ENCODE assay signal across 8 cellular contexts in genomic region chr17:76623271-76624146, GRCh38. TPM values are rescaled to one million over a fixed set of nuclear protein-coding genes. Genes with fewer than 3 reads are reported as not detected.
DNase-seq lines count a peak whose midpoint lies in the region; ATAC-seq and TF ChIP-seq lines count a peak whose summit lies in the region.

No MANE protein-coding gene starts in this region.

- TF ChIP-seq CTCF in CD8-positive, alpha-beta T cell (IDR thresholded peaks at IDR 0.05) = peak; percentile 95
- TF ChIP-seq CTCF in PC-3 (conservative IDR thresholded peaks at IDR 0.05; ENCODE audit: low read depth, low read length) = peak; percentile 95

- peak; percentile 100 for ATAC-seq in CD8-positive, alpha-beta T cell
- ATAC-seq in PC-3 (peak; percentile 94), HG02970 (IDR thresholded peaks at IDR 0.05; ENCODE audit: low FRiP score, unreplicated experiment) (no peak)
- ATAC-seq in naive thymus-derived CD4-positive, alpha-beta T cell = peak; percentile 98

- no peaks in the 10 kb centered on the region for H3K27me3 Mint-ChIP-seq in CD8-positive, alpha-beta T cell (ENCODE audit: low read depth)
- H3K27me3 Mint-ChIP-seq in naive thymus-derived CD4-positive, alpha-beta T cell = peaks cover 0 to 23% (median 0%) of the 10 kb centered on the region in 5 donors

- DNase-seq in CD8-positive, alpha-beta T cell = peak; percentile 58 to 87 (median 75)
- DNase-seq in HT-29 (ENCODE audit: low spot score) (peak; percentile 80), PC-3 (peak; percentile 83), activated T-cell treated with anti-CD3 and anti-CD28 coated beads for 4 hours (peak; percentile 66), erythroblast (lab: John Stamatoyannopoulos, UW) (peak; percentile 75 to 86)
- peak; percentile 46 to 78 (median 70) for DNase-seq in naive thymus-derived CD4-positive, alpha-beta T cell
- peak; percentile 52 for DNase-seq in stimulated activated CD8-positive, alpha-beta memory T cell treated with anti-CD3 and anti-CD28 coated beads, Interleukin-7, amount 100 ng/mL, for 24 hours (ENCODE audit: low read depth)

- no peak overlapping the region for H3K4me3 Mint-ChIP-seq in CD8-positive, alpha-beta T cell
- H3K4me3 Mint-ChIP-seq in naive thymus-derived CD4-positive, alpha-beta T cell = peak overlapping the region in 1 of 10 donors; percentile 23

- CTCF ChIA-PET in CD8-positive, alpha-beta T cell (lab: Charles Lee) = interaction anchor here (0.6 to 5.0 kb wide), 61 partner anchors 8 to 415 kb away, joined by 3 to 68 read pairs (median 5); partner anchors contain the start of genes MXRA7, ST6GALNAC1 and ST6GALNAC2
- CTCF ChIA-PET in PC-3 (lab: Charles Lee) = interaction anchor here (0.5 to 2.1 kb wide), 13 partner anchors 25 to 120 kb away, joined by 3 to 10 read pairs (median 5); partner anchors contain the start of gene ST6GALNAC2
- CTCF ChIA-PET in naive thymus-derived CD4-positive, alpha-beta T cell (lab: Charles Lee) = interaction anchor here (0.7 to 3.3 kb wide), 20 partner anchors 9 to 279 kb away, joined by 3 to 26 read pairs (median 5); partner anchors contain the start of gene ST6GALNAC1

- H3K36me3 Mint-ChIP-seq in CD8-positive, alpha-beta T cell = no peaks in the 10 kb centered on the region
- H3K36me3 Mint-ChIP-seq in naive thymus-derived CD4-positive, alpha-beta T cell = peaks cover 0 to 4% (median 0%) of the 10 kb centered on the region in 5 donors

- H4K20me1 ChIP-seq in PC-3 (ENCODE audit: low read length) = no peaks in the 10 kb centered on the region

- H3K9ac ChIP-seq in PC-3 (ENCODE audit: low read length) = no peak overlapping the region

- no peaks in the 10 kb centered on the region for H3K9me2 ChIP-seq in PC-3 (replicated peaks; ENCODE audit: low read length)

- peaks cover 4% of the 10 kb centered on the region for H3K4me1 Mint-ChIP-seq in CD8-positive, alpha-beta T cell (ENCODE audit: low read depth)
- peaks cover 0 to 8% (median 5%) of the 10 kb centered on the region in 7 donors for H3K4me1 Mint-ChIP-seq in naive thymus-derived CD4-positive, alpha-beta T cell

- H2AFZ ChIP-seq in PC-3 (ENCODE audit: low read length) = peak overlapping the region; percentile 69

- no peak overlapping the region for H3K27ac ChIP-seq in CD8-positive, alpha-beta T cell (ENCODE audit: low read depth, low read length)
- H3K27ac ChIP-seq in PC-3 (ENCODE audit: low read length) = no peak overlapping the region
- H3K27ac ChIP-seq in naive thymus-derived CD4-positive, alpha-beta T cell (ENCODE audit: low read depth, low read length) = no peak overlapping the region

- peak overlapping the region; percentile 68 for H3K4me2 ChIP-seq in PC-3 (ENCODE audit: low read length)

- H3K4me1 ChIP-seq in CD8-positive, alpha-beta T cell (ENCODE audit: insufficient read depth, low read length) = peaks cover 3% of the 10 kb centered on the region
- peaks cover 9% of the 10 kb centered on the region for H3K4me1 ChIP-seq in PC-3 (ENCODE audit: insufficient read depth, low read length)
- peaks cover 0 to 3% of the 10 kb centered on the region in 2 donors for H3K4me1 ChIP-seq in naive thymus-derived CD4-positive, alpha-beta T cell (ENCODE audit: control insufficient read depth in 2 of 2, insufficient read depth in 2 of 2, low read length in 2 of 2)

- H3K4me3 ChIP-seq in CD8-positive, alpha-beta T cell (ENCODE audit: low read depth, low read length) = no peak overlapping the region
- H3K4me3 ChIP-seq in PC-3 (ENCODE audit: low read length) = peak overlapping the region; percentile 6; the same call in 1 of the 2 replicates
- H3K4me3 ChIP-seq in naive thymus-derived CD4-positive, alpha-beta T cell (ENCODE audit: low read length) = no peak overlapping the region

- no TSS peak for BruUV-seq in PC-3 (replicated peaks; lab: Mats Ljungman, UMichigan)

- H3K79me2 ChIP-seq in PC-3 (ENCODE audit: low read length) = no peaks in the 10 kb centered on the region

- H3K9me3 Mint-ChIP-seq in CD8-positive, alpha-beta T cell = no peaks in the 10 kb centered on the region
- no peaks in the 10 kb centered on the region for H3K9me3 Mint-ChIP-seq in naive thymus-derived CD4-positive, alpha-beta T cell

- H3K27me3 ChIP-seq in CD8-positive, alpha-beta T cell (ENCODE audit: insufficient read depth, low read length) = no peaks in the 10 kb centered on the region
- H3K27me3 ChIP-seq in PC-3 (ENCODE audit: low read length) = no peaks in the 10 kb centered on the region
- H3K27me3 ChIP-seq in naive thymus-derived CD4-positive, alpha-beta T cell (ENCODE audit: control insufficient read depth in 2 of 2, insufficient read depth in 2 of 2, low read length in 2 of 2) = no peaks in the 10 kb centered on the region

- intact Hi-C loops in CD8-positive, alpha-beta T cell (cut with DNase I, micrococcal nuclease) = loop anchor here (1.0 to 2.0 kb wide), 5 partner anchors 58 to 215 kb away; partner anchors contain the start of gene AANAT (in 1 of the 2)
- intact Hi-C loops in PC-3 (cut with micrococcal nuclease) = loop anchor here (1.0 to 5.0 kb wide), 5 partner anchors 37 to 100 kb away; no protein-coding TSS in a partner anchor
- intact Hi-C loops in naive thymus-derived CD4-positive, alpha-beta T cell (cut with micrococcal nuclease) = loop anchor here (1.0 to 2.0 kb wide), 6 partner anchors 47 to 215 kb away; no protein-coding TSS in a partner anchor

- no peaks in the 10 kb centered on the region for H3F3A ChIP-seq in PC-3 (ENCODE audit: low read length, unreplicated experiment)

- no peak overlapping the region for H3K27ac Mint-ChIP-seq in CD8-positive, alpha-beta T cell
- no peak overlapping the region for H3K27ac Mint-ChIP-seq in naive thymus-derived CD4-positive, alpha-beta T cell

- TF ChIP-seq POLR2A in erythroblast (IDR thresholded peaks at IDR 0.05; ENCODE audit: low read length) = no peak

- H3K9me3 ChIP-seq in CD8-positive, alpha-beta T cell (ENCODE audit: low read length) = no peaks in the 10 kb centered on the region
- H3K9me3 ChIP-seq in PC-3 (ENCODE audit: low read length) = no peaks in the 10 kb centered on the region
- H3K9me3 ChIP-seq in naive thymus-derived CD4-positive, alpha-beta T cell (ENCODE audit: control insufficient read depth in 2 of 3, low read length in 3 of 3) = no peaks in the 10 kb centered on the region

- no peaks in the 10 kb centered on the region for H3K36me3 ChIP-seq in CD8-positive, alpha-beta T cell (ENCODE audit: insufficient read depth, low read length)
- H3K36me3 ChIP-seq in PC-3 (ENCODE audit: low read depth, low read length) = no peaks in the 10 kb centered on the region
- H3K36me3 ChIP-seq in naive thymus-derived CD4-positive, alpha-beta T cell (ENCODE audit: control insufficient read depth in 2 of 3, insufficient read depth in 3 of 3, low read length in 3 of 3) = peaks cover 0 to 3% (median 0%) of the 10 kb centered on the region in 3 experiments

- POLR2A ChIA-PET in CD8-positive, alpha-beta T cell (lab: Charles Lee) = interaction anchor here (0.6 to 1.5 kb wide), 6 partner anchors 48 to 109 kb away, joined by 3 to 5 read pairs (median 4); no protein-coding TSS in a partner anchor
- POLR2A ChIA-PET in PC-3 (lab: Charles Lee; ENCODE audit: unreplicated experiment) = interaction anchor here (0.6 kb wide), 2 partner anchors 65 kb away, joined by 4 read pairs; no protein-coding TSS in a partner anchor
- POLR2A ChIA-PET in naive thymus-derived CD4-positive, alpha-beta T cell (lab: Charles Lee) = interaction anchor here (0.8 to 1.3 kb wide), 4 partner anchors 48 to 108 kb away, joined by 3 to 7 read pairs (median 4); no protein-coding TSS in a partner anchor

RNA-seq across cellular contexts. Expression of gene ST6GALNAC1, which starts 20.0 kb away (rescaled TPM):
- total RNA-seq in CD8-positive, alpha-beta T cell = not detected
- 5.3 and 9.6 TPM in 2 replicates for total RNA-seq in HT-29 (2014; rRNA removed; shearing (Covaris generic))
- 2.6 and 4.1 TPM in 2 replicates for total RNA-seq in PC-3 (2014; rRNA removed)
- 1 to 10 TPM; 1.4 to 5.8 (median 2.0) TPM for total RNA-seq in naive thymus-derived CD4-positive, alpha-beta T cell
- polyA plus RNA-seq in naive thymus-derived CD4-positive, alpha-beta T cell = 10 to 100 TPM; 10.3 to 20.7 TPM

RNA-seq across cellular contexts. Expression of gene ST6GALNAC2, which starts 37.8 kb away (rescaled TPM):
- 1 to 10 TPM in 1 of 2 experiments, under 1 TPM in 1; 0.50 to 1.7 TPM for total RNA-seq in CD8-positive, alpha-beta T cell
- total RNA-seq in HT-29 (2014; rRNA removed; shearing (Covaris generic)) = 1.0 and 2.6 TPM in 2 replicates
- 1.0 and 6.4 TPM in 2 replicates for total RNA-seq in PC-3 (2014; rRNA removed)
- 1 to 10 TPM in 1 of 5 experiments, under 1 TPM in 2, not detected in 2; 0.48 to 7.5 (median 0.58) TPM for total RNA-seq in naive thymus-derived CD4-positive, alpha-beta T cell
- polyA plus RNA-seq in naive thymus-derived CD4-positive, alpha-beta T cell = not detected
